Comparison of ENCODE assay signal across 25 cellular contexts in the genomic region with DNA sequence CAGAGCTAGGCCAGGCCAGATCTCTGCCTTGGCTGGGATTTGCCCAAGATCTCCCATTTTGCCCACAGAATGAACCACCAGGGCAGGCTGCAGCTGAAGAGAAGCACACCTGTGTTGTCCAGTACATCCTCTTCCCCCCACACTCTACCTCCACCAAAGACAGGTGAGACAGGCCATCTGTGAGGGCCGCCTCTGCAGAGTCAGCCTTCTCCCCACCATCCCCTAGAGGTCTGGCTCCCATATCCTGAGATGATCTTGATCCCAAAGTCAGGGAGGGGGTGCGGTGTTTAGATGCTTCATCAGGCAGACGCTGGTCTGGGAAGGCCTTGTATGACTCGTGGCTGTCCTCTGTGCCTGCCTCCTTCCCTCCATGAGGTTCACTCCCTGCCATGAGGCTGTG.
"Had no signal": no experiment of that assay in that cellular context is flagged by ENCODE, and none has a peak within 500 bp of the region (broad histone marks: within the 10 kb centered on the region; RNA-seq: fewer than 3 reads in every experiment).

No MANE protein-coding gene starts in this region.

- H3K27me3 ChIP-seq: esophagus squamous epithelium, foreskin keratinocyte, neural progenitor cell, spleen, tibial artery, upper lobe of left lung, uterus had no signal

- ATAC-seq: foreskin keratinocyte; left cardiac atrium; lower lobe of right lung; natural killer cell treated with Interleukin-12 subunit alpha and Interleukin-12 subunit beta and Interleukin-15 and Interleukin-18, amount 100 ng/mL, for 72 hours; psoas muscle; sciatic nerve; stimulated activated memory B cell treated with anti-CD40 and anti-IgM and Interleukin-4, amounts not matched to agents 10 μg/mL and 1 μg/mL and 100 μg/mL, for 72 hours had no signal

- DNase-seq: effector memory CD4-positive, alpha-beta T cell; esophagus squamous epithelium; foreskin keratinocyte; immature natural killer cell; left cardiac atrium; left ventricle myocardium inferior; lower lobe of right lung; mesenchymal stem cell; midbrain; occipital lobe; psoas muscle; retina; spleen; stimulated activated CD4-positive, alpha-beta T cell treated with anti-CD3 and anti-CD28 coated beads, Interleukin-15, amount 100 ng/mL, for 24 hours; stimulated activated CD4-positive, alpha-beta T cell treated with anti-CD3 and anti-CD28 coated beads, Interleukin-1b, Interleukin-23, amount 100 ng/mL, for 48 hours; stimulated activated CD4-positive, alpha-beta T cell treated with anti-CD3 and anti-CD28 coated beads, Interleukin-4, amount 100 ng/mL, for 24 hours; tibial artery; upper lobe of left lung had no signal

- H3K27ac Mint-ChIP-seq: neural progenitor cell; stimulated activated memory B cell treated with anti-CD40 and anti-IgM and Interleukin-4, amounts not matched to agents 10 μg/mL and 1 μg/mL and 100 μg/mL, for 72 hours; stimulated activated naive CD8-positive, alpha-beta T cell treated with anti-CD3 and anti-CD28 coated beads, Interleukin-15, Interleukin-2, amounts not matched to agents 100 ng/mL and 50 ng/mL, for 24 hours had no signal

- H3K4me1 Mint-ChIP-seq: neural progenitor cell had no signal

- H3K36me3 ChIP-seq: neural progenitor cell, uterus had no signal

- H3K4me2 ChIP-seq: neural progenitor cell had no signal

- H3K4me3 ChIP-seq: esophagus squamous epithelium, left ventricle myocardium inferior, lower lobe of right lung, neural progenitor cell, psoas muscle, spleen, tibial artery, upper lobe of left lung, uterus had no signal

- H3K4me1 ChIP-seq: esophagus squamous epithelium, foreskin keratinocyte, left ventricle myocardium inferior, lower lobe of right lung, neural progenitor cell, parathyroid adenoma, psoas muscle, spleen, tibial artery, uterus had no signal

- H3K79me2 ChIP-seq: parathyroid adenoma had no signal

- H3K9me3 ChIP-seq: left ventricle myocardium inferior, lower lobe of right lung, psoas muscle, spleen, tibial artery, upper lobe of left lung, uterus had no signal

- H3K27me3 Mint-ChIP-seq: natural killer cell treated with Interleukin-12 subunit alpha and Interleukin-12 subunit beta and Interleukin-15 and Interleukin-18, amount 100 ng/mL, for 72 hours; stimulated activated memory B cell treated with anti-CD40 and anti-IgM and Interleukin-4, amounts not matched to agents 10 μg/mL and 1 μg/mL and 100 μg/mL, for 72 hours; stimulated activated naive CD8-positive, alpha-beta T cell treated with anti-CD3 and anti-CD28 coated beads, Interleukin-15, Interleukin-2, amounts not matched to agents 100 ng/mL and 50 ng/mL, for 24 hours had no signal

- H2AFZ ChIP-seq: neural progenitor cell, parathyroid adenoma had no signal

- H3K4me3 Mint-ChIP-seq: immature natural killer cell; natural killer cell treated with Interleukin-12 subunit alpha and Interleukin-12 subunit beta and Interleukin-15 and Interleukin-18, amount 100 ng/mL, for 72 hours; neural progenitor cell; stimulated activated memory B cell treated with anti-CD40 and anti-IgM and Interleukin-4, amounts not matched to agents 10 μg/mL and 1 μg/mL and 100 μg/mL, for 72 hours; stimulated activated naive CD8-positive, alpha-beta T cell treated with anti-CD3 and anti-CD28 coated beads, Interleukin-15, Interleukin-2, amounts not matched to agents 100 ng/mL and 50 ng/mL, for 24 hours had no signal

- H3K9me3 Mint-ChIP-seq: immature natural killer cell; natural killer cell treated with Interleukin-12 subunit alpha and Interleukin-12 subunit beta and Interleukin-15 and Interleukin-18, amount 100 ng/mL, for 72 hours; neural progenitor cell; stimulated activated memory B cell treated with anti-CD40 and anti-IgM and Interleukin-4, amounts not matched to agents 10 μg/mL and 1 μg/mL and 100 μg/mL, for 72 hours; stimulated activated naive CD8-positive, alpha-beta T cell treated with anti-CD3 and anti-CD28 coated beads, Interleukin-15, Interleukin-2, amounts not matched to agents 100 ng/mL and 50 ng/mL, for 24 hours had no signal

- H3K27ac ChIP-seq: left ventricle myocardium inferior, lower lobe of right lung, neural progenitor cell, parathyroid adenoma, psoas muscle, spleen, tibial artery, upper lobe of left lung, uterus had no signal
